Comparison of ENCODE assay signal across 36 cellular contexts in the genomic region with DNA sequence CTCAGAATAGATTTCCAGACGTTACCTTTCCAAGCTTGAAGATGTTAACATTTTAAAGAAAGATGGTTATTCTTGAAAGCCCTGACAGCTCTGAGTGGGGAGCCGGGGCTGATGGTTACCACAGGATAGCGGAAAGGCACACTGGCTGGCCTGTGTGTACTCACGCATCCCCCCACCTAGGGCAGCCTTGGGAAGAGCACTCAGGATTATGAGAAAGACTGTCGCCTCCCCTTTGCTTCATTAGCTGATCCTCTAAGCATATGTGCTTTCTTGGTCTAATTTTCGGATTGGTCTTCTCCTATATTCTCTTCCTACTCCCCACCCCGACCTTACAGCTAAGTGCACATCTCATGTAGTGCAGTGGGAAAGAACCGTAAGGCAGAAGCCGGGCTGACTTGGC. TPM values are rescaled to one million over a fixed set of nuclear protein-coding genes. Genes with fewer than 3 reads are reported as not detected.
"Had no signal": no experiment of that assay in that cellular context is flagged by ENCODE, and none has a peak within 500 bp of the region (broad histone marks: within the 10 kb centered on the region; RNA-seq: fewer than 3 reads in every experiment).

No MANE protein-coding gene starts in this region.

- H3K4me1 ChIP-seq: adrenal gland, body of pancreas, breast epithelium had no signal

- H3K27ac Mint-ChIP-seq: activated CD4-positive, alpha-beta memory T cell treated with anti-CD3 and anti-CD28 coated beads, Interleukin-2, amount 10 ng/mL, durations not matched to agents 7 days and 5 days; activated CD4-positive, alpha-beta T cell treated with anti-CD3 and anti-CD28 coated beads for 36 hours; activated CD4-positive, alpha-beta T cell treated with anti-CD3 and anti-CD28 coated beads, Interleukin-2, amount 10 ng/mL, durations not matched to agents 7 days and 5 days; activated CD8-positive, alpha-beta memory T cell treated with anti-CD3 and anti-CD28 coated beads, Interleukin-2, amount 10 ng/mL, durations not matched to agents 7 days and 5 days; activated CD8-positive, alpha-beta T cell treated with anti-CD3 and anti-CD28 coated beads, Interleukin-2, amount 10 ng/mL, durations not matched to agents 7 days and 5 days; activated naive CD4-positive, alpha-beta T cell treated with anti-CD3 and anti-CD28 coated beads, Interleukin-2, amount 10 ng/mL, durations not matched to agents 7 days and 5 days; activated naive CD4-positive, alpha-beta T cell treated with anti-CD3 and anti-CD28 coated beads, Interleukin-2, amount 50 U/mL, for 24 hours; activated naive CD8-positive, alpha-beta T cell; activated T-cell treated with anti-CD3 and anti-CD28 coated beads, Interleukin-2, amount 50 U/mL, for 24 hours; activated T-helper 2 cell treated with anti-CD3 and anti-CD28 coated beads, Interferon-gamma antibody, Interleukin-2, Interleukin-4, amounts not matched to agents 10 μg/mL and 5 μg/mL and 100 μg/mL, durations not matched to agents 14 hours and 24 hours and 36 hours; T-helper 1 cell treated with Interleukin-12 subunit alpha and Interleukin-12 subunit beta and Interleukin-4 antibody, amounts not matched to agents 30 μg/mL and 1 μg/mL, for 36 hours; T-helper 2 cell treated with Interferon-gamma antibody and Interleukin-4, amounts not matched to agents 5 μg/mL and 100 μg/mL, for 36 hours; WTC11 had no signal

- H3K27ac ChIP-seq: adrenal gland, body of pancreas, brain microvascular endothelial cell, breast epithelium, VCaP had no signal

- H3K4me1 Mint-ChIP-seq: activated CD4-positive, alpha-beta memory T cell treated with anti-CD3 and anti-CD28 coated beads, Interleukin-2, amount 10 ng/mL, durations not matched to agents 7 days and 5 days; activated naive CD4-positive, alpha-beta T cell treated with anti-CD3 and anti-CD28 coated beads, Interleukin-2, amount 10 ng/mL, durations not matched to agents 7 days and 5 days had no signal

- FAIRE-seq: astrocyte, TTC549 had no signal

- H3K27me3 ChIP-seq: adrenal gland, body of pancreas, breast epithelium had no signal

- ATAC-seq: activated CD4-positive, alpha-beta T cell treated with anti-CD3 and anti-CD28 coated beads for 36 hours; activated CD4-positive, CD25-positive, alpha-beta regulatory T cell treated with anti-CD3 and anti-CD28 coated beads, Interleukin-2, amount 50 U/mL, for 24 hours; activated CD8-positive, alpha-beta memory T cell treated with anti-CD3 and anti-CD28 coated beads, Interleukin-2, amount 10 ng/mL, durations not matched to agents 7 days and 5 days; activated CD8-positive, alpha-beta T cell treated with anti-CD3 and anti-CD28 coated beads, Interleukin-2, amount 10 ng/mL, durations not matched to agents 7 days and 5 days; body of pancreas; WTC11 had no signal

- H3K36me3 ChIP-seq: adrenal gland, brain microvascular endothelial cell, breast epithelium had no signal

- H3K9me3 ChIP-seq: adrenal gland, body of pancreas, breast epithelium had no signal

- H3K36me3 Mint-ChIP-seq: activated CD8-positive, alpha-beta memory T cell treated with anti-CD3 and anti-CD28 coated beads, Interleukin-2, amount 10 ng/mL, durations not matched to agents 7 days and 5 days; activated naive CD4-positive, alpha-beta T cell treated with anti-CD3 and anti-CD28 coated beads, Interleukin-2, amount 10 ng/mL, durations not matched to agents 7 days and 5 days; activated naive CD4-positive, alpha-beta T cell treated with anti-CD3 and anti-CD28 coated beads, Interleukin-2, amount 50 U/mL, for 24 hours; activated naive CD8-positive, alpha-beta T cell; WTC11 had no signal

- H3K27me3 Mint-ChIP-seq: activated CD8-positive, alpha-beta memory T cell treated with anti-CD3 and anti-CD28 coated beads, Interleukin-2, amount 10 ng/mL, durations not matched to agents 7 days and 5 days; activated naive CD4-positive, alpha-beta T cell treated with anti-CD3 and anti-CD28 coated beads, Interleukin-2, amount 10 ng/mL, durations not matched to agents 7 days and 5 days had no signal

- H3K4me3 ChIP-seq: adrenal gland, body of pancreas, breast epithelium had no signal

- H3K9me3 Mint-ChIP-seq: activated CD4-positive, alpha-beta memory T cell treated with anti-CD3 and anti-CD28 coated beads, Interleukin-2, amount 10 ng/mL, durations not matched to agents 7 days and 5 days; activated CD4-positive, alpha-beta T cell treated with anti-CD3 and anti-CD28 coated beads, Interleukin-2, amount 10 ng/mL, durations not matched to agents 7 days and 5 days; activated naive CD4-positive, alpha-beta T cell treated with anti-CD3 and anti-CD28 coated beads, Interleukin-2, amount 10 ng/mL, durations not matched to agents 7 days and 5 days; activated naive CD4-positive, alpha-beta T cell treated with anti-CD3 and anti-CD28 coated beads, Interleukin-2, amount 50 U/mL, for 24 hours; activated T-cell treated with anti-CD3 and anti-CD28 coated beads, Interleukin-2, amount 50 U/mL, for 24 hours; activated T-helper 2 cell treated with anti-CD3 and anti-CD28 coated beads, Interferon-gamma antibody, Interleukin-2, Interleukin-4, amounts not matched to agents 10 μg/mL and 5 μg/mL and 100 μg/mL, durations not matched to agents 14 hours and 24 hours and 36 hours; T-helper 1 cell treated with Interleukin-12 subunit alpha and Interleukin-12 subunit beta and Interleukin-4 antibody, amounts not matched to agents 30 μg/mL and 1 μg/mL, for 36 hours; T-helper 2 cell treated with Interferon-gamma antibody and Interleukin-4, amounts not matched to agents 5 μg/mL and 100 μg/mL, for 36 hours; WTC11 had no signal

- H3K4me3 Mint-ChIP-seq: activated CD4-positive, alpha-beta memory T cell treated with anti-CD3 and anti-CD28 coated beads, Interleukin-2, amount 10 ng/mL, durations not matched to agents 7 days and 5 days; activated CD4-positive, alpha-beta T cell treated with anti-CD3 and anti-CD28 coated beads for 36 hours; activated CD4-positive, alpha-beta T cell treated with anti-CD3 and anti-CD28 coated beads, Interleukin-2, amount 10 ng/mL, durations not matched to agents 7 days and 5 days; activated CD8-positive, alpha-beta memory T cell treated with anti-CD3 and anti-CD28 coated beads, Interleukin-2, amount 10 ng/mL, durations not matched to agents 7 days and 5 days; activated CD8-positive, alpha-beta T cell treated with anti-CD3 and anti-CD28 coated beads, Interleukin-2, amount 10 ng/mL, durations not matched to agents 7 days and 5 days; activated naive CD4-positive, alpha-beta T cell treated with anti-CD3 and anti-CD28 coated beads, Interleukin-2, amount 10 ng/mL, durations not matched to agents 7 days and 5 days; activated naive CD4-positive, alpha-beta T cell treated with anti-CD3 and anti-CD28 coated beads, Interleukin-2, amount 50 U/mL, for 24 hours; activated naive CD8-positive, alpha-beta T cell; activated T-cell treated with anti-CD3 and anti-CD28 coated beads, Interleukin-2, amount 50 U/mL, for 24 hours; T-helper 1 cell treated with Interleukin-12 subunit alpha and Interleukin-12 subunit beta and Interleukin-4 antibody, amounts not matched to agents 30 μg/mL and 1 μg/mL, for 36 hours; T-helper 2 cell treated with Interferon-gamma antibody and Interleukin-4, amounts not matched to agents 5 μg/mL and 100 μg/mL, for 36 hours; WTC11 had no signal

- DNase-seq: activated CD4-positive, alpha-beta memory T cell treated with anti-CD3 and anti-CD28 coated beads, Interleukin-2, amount 10 ng/mL, durations not matched to agents 7 days and 5 days; activated CD4-positive, alpha-beta T cell treated with anti-CD3 and anti-CD28 coated beads for 1 hour; activated CD4-positive, alpha-beta T cell treated with anti-CD3 and anti-CD28 coated beads for 36 hours; activated CD4-positive, alpha-beta T cell treated with anti-CD3 and anti-CD28 coated beads for 48 hours; activated CD4-positive, alpha-beta T cell treated with anti-CD3 and anti-CD28 coated beads, Interleukin-2, amount 10 ng/mL, durations not matched to agents 7 days and 5 days; activated CD4-positive, alpha-beta T cell treated with anti-CD3 and anti-CD28 coated beads, Interleukin-2, amount 50 U/mL, for 48 hours; activated CD4-positive, CD25-positive, alpha-beta regulatory T cell; activated CD8-positive, alpha-beta memory T cell treated with anti-CD3 and anti-CD28 coated beads for 24 hours; activated CD8-positive, alpha-beta memory T cell treated with anti-CD3 and anti-CD28 coated beads, Interleukin-2, amount 10 ng/mL, durations not matched to agents 7 days and 5 days; activated CD8-positive, alpha-beta memory T cell treated with anti-CD3 and anti-CD28 coated beads, Interleukin-2, amount 50 U/mL, for 48 hours; activated CD8-positive, alpha-beta T cell treated with anti-CD3 and anti-CD28 coated beads, Interleukin-2, amount 10 ng/mL, durations not matched to agents 7 days and 5 days; activated effector memory CD4-positive, alpha-beta T cell treated with Interleukin-2 at 50 U/mL for 16 hours; activated gamma-delta T cell; activated naive CD4-positive, alpha-beta T cell treated with anti-CD3 and anti-CD28 coated beads, Interleukin-2, amount 10 ng/mL, durations not matched to agents 7 days and 5 days; activated naive CD4-positive, alpha-beta T cell treated with Interleukin-2 at 50 U/mL for 16 hours; activated T-cell treated with anti-CD3 and anti-CD28 coated beads, Interleukin-2, amount 50 U/mL, for 24 hours; activated T-cell treated with anti-CD3 and anti-CD28 coated beads, Interleukin-2, amount 50 U/mL, for 48 hours; adrenal gland; amniotic stem cell; aorta; body of pancreas; brain microvascular endothelial cell; central memory CD4-positive, alpha-beta T cell; T-helper 2 cell; T-helper 9 cell had no signal

RNA-seq across cellular contexts. Expression of a gene that starts 20.7 kb away (rescaled TPM):
- total RNA-seq: activated CD4-positive, alpha-beta memory T cell treated with anti-CD3 and anti-CD28 coated beads, Interleukin-2, amount 10 ng/mL, durations not matched to agents 7 days and 5 days; activated CD4-positive, alpha-beta T cell treated with anti-CD3 and anti-CD28 coated beads for 36 hours; activated CD4-positive, alpha-beta T cell treated with anti-CD3 and anti-CD28 coated beads, Interleukin-2, amount 10 ng/mL, durations not matched to agents 7 days and 5 days; activated CD8-positive, alpha-beta memory T cell treated with anti-CD3 and anti-CD28 coated beads, Interleukin-2, amount 10 ng/mL, durations not matched to agents 7 days and 5 days; activated CD8-positive, alpha-beta T cell treated with anti-CD3 and anti-CD28 coated beads, Interleukin-2, amount 10 ng/mL, durations not matched to agents 7 days and 5 days; activated T-helper 2 cell treated with anti-CD3 and anti-CD28 coated beads, Interferon-gamma antibody, Interleukin-2, Interleukin-4, amounts not matched to agents 10 μg/mL and 5 μg/mL and 100 μg/mL, durations not matched to agents 14 hours and 24 hours and 36 hours; body of pancreas had no signal
